In the genomic region with DNA sequence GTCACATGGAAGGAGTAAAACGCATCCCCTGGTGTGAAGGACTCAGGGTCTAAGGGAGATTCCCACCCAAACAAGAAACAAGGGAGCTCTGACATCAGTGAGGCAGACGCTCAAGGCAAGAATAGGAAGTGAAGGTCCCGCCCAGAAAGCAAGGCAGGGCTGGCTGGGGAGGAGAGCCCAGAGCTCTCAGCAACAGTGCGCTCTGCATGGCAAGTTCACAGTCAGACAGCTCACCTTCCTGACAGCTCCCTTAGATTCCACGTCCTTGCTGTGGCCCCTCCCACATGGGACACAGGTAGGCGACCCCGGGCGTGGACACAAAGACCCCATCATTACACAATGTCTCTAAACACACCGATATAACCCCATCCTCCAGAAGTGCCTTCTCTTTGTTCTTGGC, we compare ENCODE assay signal across 26 cellular contexts.
DNase-seq lines count a peak whose midpoint lies in the region; ATAC-seq and TF ChIP-seq lines count a peak whose summit lies in the region.
"Had no signal": no experiment of that assay in that cellular context is flagged by ENCODE, and none has a peak within 500 bp of the region (broad histone marks: within the 10 kb centered on the region; RNA-seq: fewer than 3 reads in every experiment).

No MANE protein-coding gene starts in this region.

- no peak overlapping the region for H3K27ac ChIP-seq in esophagus muscularis mucosa (replicated peaks in 1 of 4)
- no peak overlapping the region for H3K27ac ChIP-seq in testis
- H3K27ac ChIP-seq in prostate gland = no peak overlapping the region

- intact Hi-C loops in esophagus muscularis mucosa (cut with DNase I) = no loop called here
- intact Hi-C loops in mucosa of descending colon (cut with DNase I, micrococcal nuclease) = no loop called here
- intact Hi-C loops in testis (cut with DNase I; ENCODE audit: low total_unique reads) = no loop called here
- intact Hi-C loops in prostate gland (cut with DNase I) = no loop called here

- ATAC-seq in mucosa of descending colon = peak; percentile 50
- ATAC-seq: GM12878, GM23338, HCT116 had no signal

- H3K9me3 ChIP-seq in esophagus muscularis mucosa (no peaks in the 10 kb centered on the region), mucosa of descending colon (no peaks in the 10 kb centered on the region), testis (no peaks in the 10 kb centered on the region), prostate gland (no peaks in the 10 kb centered on the region)
- H3K9me3 ChIP-seq: BE2C, SK-N-SH had no signal

- TF ChIP-seq EP300 in esophagus muscularis mucosa (IDR thresholded peaks at IDR 0.05) = no peak

- TF ChIP-seq POLR2A in esophagus muscularis mucosa (IDR thresholded peaks at IDR 0.05; ENCODE audit: low read depth) = no peak
- no peak for TF ChIP-seq POLR2A in testis (IDR thresholded peaks at IDR 0.05)
- no peak for TF ChIP-seq POLR2A in prostate gland (IDR thresholded peaks at IDR 0.05)

- H3K4me3 ChIP-seq in esophagus muscularis mucosa = no peak overlapping the region
- H3K4me3 ChIP-seq in mucosa of descending colon = no peak overlapping the region
- no peak overlapping the region for H3K4me3 ChIP-seq in testis
- H3K4me3 ChIP-seq in prostate gland = no peak overlapping the region
- H3K4me3 ChIP-seq: GM12878, GM23338 had no signal

- peak; percentile 54 for DNase-seq in NCI-H748 (lab: John Stamatoyannopoulos, UW; ENCODE audit: unreplicated experiment)
- DNase-seq in NCI-H748 treated with DMSO at 0.1 percent for 48 hours (lab: John Stamatoyannopoulos, UW) = no peak
- peak; percentile 87 for DNase-seq in esophagus muscularis mucosa (ENCODE audit: extremely low spot score)
- no peak for DNase-seq in mucosa of descending colon
- no peak for DNase-seq in testis
- DNase-seq in globus pallidus (ENCODE audit: low spot score) = no peak
- DNase-seq in prostate gland (ENCODE audit: low spot score) = no peak
- DNase-seq: 8988T; ACHN; BE2C; CD8-positive, alpha-beta memory T cell; DMS 273 treated with DMSO at 0.1 percent for 48 hours; DMS79; EL; GDM1; Karpas-422; NCI-H1092; NCI-H1436; NCI-H187; NCI-H2107; NCI-H446 treated with DMSO at 0.1 percent for 48 hours; NCI-H526; SK-N-SH had no signal

- H3K27me3 ChIP-seq in esophagus muscularis mucosa = peaks cover 0 to 12% (median 0%) of the 10 kb centered on the region in 4 donors
- H3K27me3 ChIP-seq in testis = no peaks in the 10 kb centered on the region
- H3K27me3 ChIP-seq in prostate gland (replicated peaks; ENCODE audit: insufficient read depth) = no peaks in the 10 kb centered on the region
- H3K27me3 ChIP-seq: BE2C had no signal

- H3K36me3 ChIP-seq in esophagus muscularis mucosa (no peaks in the 10 kb centered on the region), mucosa of descending colon (ENCODE audit: low read depth) (no peaks in the 10 kb centered on the region), testis (ENCODE audit: low read depth, missing control alignments) (no peaks in the 10 kb centered on the region), prostate gland (no peaks in the 10 kb centered on the region)
- H3K36me3 ChIP-seq: BE2C had no signal

- 71% methylated on average over 8 of the region's 9 CpGs for WGBS in esophagus muscularis mucosa
- 80 to 89% methylated on average over 9 of the region's 9 CpGs for WGBS in testis, 2 donors
- 52% methylated on average over 9 of the region's 9 CpGs for WGBS in prostate gland

- no peak for TF ChIP-seq CTCF in esophagus muscularis mucosa (IDR thresholded peaks at IDR 0.05)
- TF ChIP-seq CTCF in mucosa of descending colon (IDR thresholded peaks at IDR 0.05) = no peak
- TF ChIP-seq CTCF in testis (IDR thresholded peaks at IDR 0.05) = no peak
- no peak for TF ChIP-seq CTCF in prostate gland (IDR thresholded peaks at IDR 0.05)

- H3K4me1 ChIP-seq in esophagus muscularis mucosa (no peaks in the 10 kb centered on the region), mucosa of descending colon (ENCODE audit: low read depth) (peaks cover 2% of the 10 kb centered on the region), testis (no peaks in the 10 kb centered on the region), prostate gland (replicated peaks) (no peaks in the 10 kb centered on the region)
- H3K4me1 ChIP-seq: BE2C had no signal

Comparison
In these comparisons a context has a peak if more than half of its experiments do, and no peak if none do; other contexts are left out.
1. DNase-seq: peak in NCI-H748 (single experiment) and esophagus muscularis mucosa (single experiment); none in NCI-H748 treated with DMSO at 0.1 percent for 48 hours (single experiment), mucosa of descending colon (0 of 3), testis (single experiment), globus pallidus (single experiment) and prostate gland (single experiment).